16 cellular contexts compared by ENCODE assay signal in genomic region chr1:229273507-229274232, GRCh38. TPM values are rescaled to one million over a fixed set of nuclear protein-coding genes. Genes with fewer than 3 reads are reported as not detected.
DNase-seq lines count a peak whose midpoint lies in the region; ATAC-seq and TF ChIP-seq lines count a peak whose summit lies in the region.
"Had no signal": no experiment of that assay in that cellular context is flagged by ENCODE, and none has a peak within 500 bp of the region (broad histone marks: within the 10 kb centered on the region; RNA-seq: fewer than 3 reads in every experiment).

No MANE protein-coding gene starts in this region.

- peaks cover 2 to 4% of the 10 kb centered on the region in 2 experiments; a peak in 2 of 5 replicates for H3K9me3 Mint-ChIP-seq in H9
- no peaks in the 10 kb centered on the region for H3K9me3 Mint-ChIP-seq in activated T-cell treated with anti-CD3 and anti-CD28 coated beads, Interleukin-2, amount 50 U/mL, for 24 hours
- H3K9me3 Mint-ChIP-seq: activated naive CD8-positive, alpha-beta T cell treated with anti-CD3 and anti-CD28 coated beads for 36 hours; IgD-negative memory B cell had no signal

- no peak overlapping the region for H2BK120ac ChIP-seq in H9 (ENCODE audit: low read depth, low read length, poor library complexity, severe bottlenecking)

- TF ChIP-seq CTCF in astrocyte of the spinal cord (IDR thresholded peaks at IDR 0.05; ENCODE audit: low read depth, low read length) (no peak), liver (IDR thresholded peaks at IDR 0.05; ENCODE audit: low read depth, low read length, missing input control) (no peak), transverse colon (IDR thresholded peaks at IDR 0.05) (no peak), H9 (conservative IDR thresholded peaks at IDR 0.05) (no peak)

- no peak overlapping the region for H4K8ac ChIP-seq in H9 (replicated peaks; ENCODE audit: insufficient read length, low read depth, low read length)

- no peak overlapping the region for H2BK5ac ChIP-seq in H9 (ENCODE audit: insufficient read length, low read length)

- peaks cover 9% of the 10 kb centered on the region for H3K79me1 ChIP-seq in H9 (ENCODE audit: insufficient read depth, low read depth, low read length, poor library complexity, severe bottlenecking)

- H3K4me3 ChIP-seq in astrocyte of the spinal cord (ENCODE audit: low read depth, low read length) (no peak overlapping the region), liver (ENCODE audit: low read depth in 1 of 3, low read length in 3 of 3) (no peak overlapping the region), transverse colon (peak overlapping the region in 1 of 4 donors; percentile 67)
- H3K4me3 ChIP-seq: coronary artery, SK-N-MC, thoracic aorta had no signal

- H4K91ac ChIP-seq in H9 (ENCODE audit: insufficient read length, low read depth, low read length): no peak overlapping the region

- peaks cover 14% of the 10 kb centered on the region for H3K27me3 Mint-ChIP-seq in H9 (ENCODE audit: low read depth)
- H3K27me3 Mint-ChIP-seq in activated T-cell treated with anti-CD3 and anti-CD28 coated beads, Interleukin-2, amount 50 U/mL, for 24 hours: no peaks in the 10 kb centered on the region
- H3K27me3 Mint-ChIP-seq: activated naive CD8-positive, alpha-beta T cell treated with anti-CD3 and anti-CD28 coated beads for 36 hours; IgD-negative memory B cell had no signal

- no peak overlapping the region for H4K5ac ChIP-seq in H9 (ENCODE audit: insufficient read length, low read depth, low read length)

- no peaks in the 10 kb centered on the region for H4K20me1 ChIP-seq in H9 (ENCODE audit: control insufficient read depth, insufficient read depth, insufficient read length)

- H3K4me3 Mint-ChIP-seq in H9: no peak overlapping the region
- no peak overlapping the region for H3K4me3 Mint-ChIP-seq in activated T-cell treated with anti-CD3 and anti-CD28 coated beads, Interleukin-2, amount 50 U/mL, for 24 hours

- DNase-seq in SIG-M5 treated with dmso at 0.1 percent for 504 hours (lab: John Stamatoyannopoulos, UW; ENCODE audit: unreplicated experiment) (peak; percentile 49), SIG-M5 (lab: John Stamatoyannopoulos, UW) (no peak), astrocyte of the spinal cord (ENCODE audit: low read depth, low spot score) (peak; percentile 49), transverse colon (no peak), H9 (no peak)
- no peak for DNase-seq in activated T-cell treated with anti-CD3 and anti-CD28 coated beads, Interleukin-2, amount 50 U/mL, for 24 hours
- DNase-seq: activated naive CD8-positive, alpha-beta T cell treated with anti-CD3 and anti-CD28 coated beads for 36 hours; islet precursor cell; NCI-H2107 had no signal

- no peak overlapping the region for H2BK15ac ChIP-seq in H9 (ENCODE audit: low read depth, low read length)

- H3K9ac ChIP-seq in liver (ENCODE audit: low read depth in 1 of 2, low read length in 2 of 2): no peak overlapping the region
- no peak overlapping the region for H3K9ac ChIP-seq in H9 (ENCODE audit: extremely low read depth, insufficient read length, low read length)

- H2AK5ac ChIP-seq in H9 (ENCODE audit: insufficient read length, low read length): no peak overlapping the region

- peak; percentile 42 to 53 for TF ChIP-seq RAD21 in liver (IDR thresholded peaks at IDR 0.05)

- H2BK12ac ChIP-seq in H9 (ENCODE audit: insufficient read length, low read depth, low read length): no peak overlapping the region

- H3K4ac ChIP-seq in H9 (ENCODE audit: low read depth, low read length): no peak overlapping the region

- intact Hi-C loops in transverse colon (cut with DNase I; ENCODE audit: low total_unique reads): no loop called here

- no peak overlapping the region for H3K4me2 ChIP-seq in H9 (ENCODE audit: insufficient read depth, insufficient read length, low read length)

- no peak for ATAC-seq in HG03139 (IDR thresholded peaks at IDR 0.05; ENCODE audit: unreplicated experiment)

- H3K9me3 ChIP-seq in liver (ENCODE audit: control insufficient read depth in 4 of 4, low read length in 3 of 4): no peaks in the 10 kb centered on the region
- no peaks in the 10 kb centered on the region for H3K9me3 ChIP-seq in transverse colon
- no peaks in the 10 kb centered on the region for H3K9me3 ChIP-seq in H9 (ENCODE audit: control insufficient read depth, low read depth, low read length)
- H3K9me3 ChIP-seq: thoracic aorta had no signal

- H3T11ph ChIP-seq in H9 (ENCODE audit: low read length): no peak overlapping the region

- H3K27ac ChIP-seq in liver (ENCODE audit: low read depth in 1 of 2, low read length in 2 of 2) (peak overlapping the region; percentile 11 to 27), transverse colon (peak overlapping the region; percentile 61 to 90 (median 87)), H9 (ENCODE audit: insufficient read length, low read depth, low read length) (no peak overlapping the region)
- H3K27ac ChIP-seq: coronary artery, SK-N-MC, thoracic aorta had no signal

- H3K4me1 ChIP-seq in liver (ENCODE audit: control insufficient read depth in 4 of 4, insufficient read depth in 4 of 4, low read length in 3 of 4): peaks cover 10 to 53% (median 41%) of the 10 kb centered on the region in 4 donors
- H3K4me1 ChIP-seq in transverse colon: peaks cover 16 to 74% (median 31%) of the 10 kb centered on the region in 4 donors
- peaks cover 7% of the 10 kb centered on the region; the same call in 1 of the 2 replicates for H3K4me1 ChIP-seq in H9 (ENCODE audit: insufficient read depth, low read length)

- H2BK20ac ChIP-seq in H9 (ENCODE audit: low read depth, low read length, poor library complexity, severe bottlenecking): no peak overlapping the region

- no peaks in the 10 kb centered on the region for H3K36me3 ChIP-seq in liver (ENCODE audit: control insufficient read depth in 4 of 4, insufficient read depth in 3 of 4, low read depth in 1 of 4, low read length in 3 of 4)
- H3K36me3 ChIP-seq in transverse colon: no peaks in the 10 kb centered on the region
- H3K36me3 ChIP-seq: thoracic aorta had no signal

- peaks cover 28 to 32% of the 10 kb centered on the region in 2 experiments for H3K4me1 Mint-ChIP-seq in H9
- H3K4me1 Mint-ChIP-seq in activated T-cell treated with anti-CD3 and anti-CD28 coated beads, Interleukin-2, amount 50 U/mL, for 24 hours (ENCODE audit: low read depth): peaks cover 36% of the 10 kb centered on the region

- H2AFZ ChIP-seq in H9 (ENCODE audit: low read length): no peak overlapping the region

- peaks cover 0 to 2% (median 0%) of the 10 kb centered on the region in 3 experiments; a peak in 4 of 7 replicates for H3K36me3 Mint-ChIP-seq in H9 (ENCODE audit: insufficient read depth in 1 of 3, low read depth in 3 of 3)
- peaks cover 18% of the 10 kb centered on the region for H3K36me3 Mint-ChIP-seq in activated T-cell treated with anti-CD3 and anti-CD28 coated beads, Interleukin-2, amount 50 U/mL, for 24 hours (ENCODE audit: low read depth)

- H3K14ac ChIP-seq in H9 (ENCODE audit: insufficient read depth, low read length): no peak overlapping the region

- H3K27me3 ChIP-seq in liver (ENCODE audit: control insufficient read depth in 4 of 4, insufficient read depth in 4 of 4, low read length in 3 of 4): no peaks in the 10 kb centered on the region
- H3K27me3 ChIP-seq in transverse colon: no peaks in the 10 kb centered on the region
- H3K27me3 ChIP-seq in H9 (ENCODE audit: insufficient read depth, low read length): no peaks in the 10 kb centered on the region

- TF ChIP-seq POLR2A in transverse colon (IDR thresholded peaks at IDR 0.05): no peak

- in situ Hi-C loops in astrocyte of the spinal cord (cut with HindIII; ENCODE audit: low sequenced_read_pairs): no loop called here
- in situ Hi-C loops in transverse colon (cut with MboI; ENCODE audit: low pct_ligation_motif_present in 1 of 4, low pct_unique_long_range_greater_than_20kb in 1 of 4, low sequenced_read_pairs in 3 of 4): loop anchor here in 3 of 4 donors (25.0 kb wide), 2 partner anchors 214 to 1039 kb away; no protein-coding TSS in a partner anchor

- no peak for TF ChIP-seq EP300 in transverse colon (IDR thresholded peaks at IDR 0.05; ENCODE audit: low read depth)

- 38% methylated on average over 7 of the region's 7 CpGs for WGBS in liver
- 56 to 69% methylated on average over 2 to 7 of the region's 7 CpGs for WGBS in transverse colon (ENCODE audit: low coverage in 1 of 2), 2 donors
- no CpG with 5 or more reads among the region's 7 CpGs for WGBS in H9 (ENCODE audit: extremely low coverage, insufficient read length, low lambda C conversion rate)

- no peak overlapping the region for H3K18ac ChIP-seq in H9 (ENCODE audit: insufficient read length, low read depth, low read length)

- no peak overlapping the region for H3K27ac Mint-ChIP-seq in H9
- no peak overlapping the region for H3K27ac Mint-ChIP-seq in activated T-cell treated with anti-CD3 and anti-CD28 coated beads, Interleukin-2, amount 50 U/mL, for 24 hours
- H3K27ac Mint-ChIP-seq: activated naive CD8-positive, alpha-beta T cell treated with anti-CD3 and anti-CD28 coated beads for 36 hours; nephron had no signal

- H3K79me2 ChIP-seq in H9 (ENCODE audit: insufficient read depth, low read length): peaks cover 19% of the 10 kb centered on the region; the same call in 1 of the 2 replicates

- H3K23me2 ChIP-seq in H9 (ENCODE audit: insufficient read length, low read depth, low read length, poor library complexity, severe bottlenecking): peaks cover 15% of the 10 kb centered on the region

- H3K56ac ChIP-seq in H9 (ENCODE audit: insufficient read length, low read depth, low read length): no peak overlapping the region

- no peak overlapping the region for H3K23ac ChIP-seq in H9 (ENCODE audit: insufficient read length, low read depth, low read length)

TF ChIP-seq in liver, 16 proteins besides CTCF, POLR2A, EP300 and RAD21 (continues in another document):
- TF ChIP-seq JUND (IDR thresholded peaks at IDR 0.05) (peak; percentile 72 to 84), FOXA1 (IDR thresholded peaks at IDR 0.05) (peak; percentile 83), TAF1 (conservative IDR thresholded peaks at IDR 0.05) (peak; percentile 47), FOXA2 (IDR thresholded peaks at IDR 0.05) (peak; percentile 85)

RNA-seq across cellular contexts. Expression of gene RAB4A, which starts 2.8 kb away (rescaled TPM):
- 10 to 100 TPM; 16.5 to 26.4 TPM for total RNA-seq in liver
- 10 to 100 TPM; 32.6 to 51.9 TPM for polyA plus RNA-seq in liver
- total RNA-seq in transverse colon: 10 to 100 TPM in 3 of 4 donors, 1 to 10 TPM in 1; 7.4 to 56.9 (median 28.0) TPM
- total RNA-seq in H9 (2021): 64.2 and 66.7 TPM in 2 replicates

Comparison
In these comparisons a context has a peak if more than half of its experiments do, and no peak if none do; other contexts are left out.
1. DNase-seq: peak in SIG-M5 treated with dmso at 0.1 percent for 504 hours (single experiment) and astrocyte of the spinal cord (single experiment); none in SIG-M5 (single experiment), transverse colon (single experiment), H9 (single experiment) and activated T-cell treated with anti-CD3 and anti-CD28 coated beads, Interleukin-2, amount 50 U/mL, for 24 hours (single experiment).